Comparison of ENCODE assay signal across 11 cellular contexts in genomic region chr7:96111405-96111804, GRCh38.
"Had no signal": no experiment of that assay in that cellular context is flagged by ENCODE, and none has a peak within 500 bp of the region (broad histone marks: within the 10 kb centered on the region; RNA-seq: fewer than 3 reads in every experiment).

No MANE protein-coding gene starts in this region.

- H3K4me3 ChIP-seq: GM23248, GM23338, HAP-1 had no signal

- H3K4me1 ChIP-seq: HAP-1 had no signal

- ATAC-seq: GM23338, HCT116 had no signal

- H3K9me3 ChIP-seq: HAP-1 had no signal

- H3K27ac ChIP-seq: GM23248 had no signal

- FAIRE-seq: H1, H54 had no signal

- H3K36me3 ChIP-seq: HAP-1 had no signal

- DNase-seq: GM23248, GOT3, H7, H9, HCEC 1CT, HFFc6 had no signal

- H3K4me2 ChIP-seq: GM23338 had no signal

- H3K9ac ChIP-seq: GM23248 had no signal

- H2AFZ ChIP-seq: GM23248, GM23338 had no signal
